Comparison of ENCODE assay signal across 2 cellular contexts in genomic region chr1:4549933-4550332, GRCh38.
TF ChIP-seq lines count a peak whose summit lies in the region.

No MANE protein-coding gene starts in this region.

TF ChIP-seq in SK-N-SH, 30 proteins besides CTCF, POLR2A, EP300 and RAD21 (continued from another document):
- peak; percentile 54; the same call in 1 of the 2 replicates for TF ChIP-seq REST (IDR thresholded peaks at IDR 0.05; ENCODE audit: low read depth, low read length)
TF ChIP-seq in SK-N-SH: peak in this region for 1.

TF ChIP-seq in SK-N-SH treated with all-trans-retinoic acid at 6 μM for 48 hours, 23 proteins besides CTCF, POLR2A, EP300 and RAD21 (continued from another document):
- TF ChIP-seq POU6F1 (CRISPR knock-in tag; IDR thresholded peaks at IDR 0.05; ENCODE audit: borderline replicate concordance, low read depth) (no peak), RARB (CRISPR knock-in tag; IDR thresholded peaks at IDR 0.05) (no peak), PATZ1 (CRISPR knock-in tag; IDR thresholded peaks at IDR 0.05; ENCODE audit: borderline replicate concordance) (no peak)
TF ChIP-seq in SK-N-SH treated with all-trans-retinoic acid at 6 μM for 48 hours: peak in this region for 0.
